17 cellular contexts compared by ENCODE assay signal in the genomic region with DNA sequence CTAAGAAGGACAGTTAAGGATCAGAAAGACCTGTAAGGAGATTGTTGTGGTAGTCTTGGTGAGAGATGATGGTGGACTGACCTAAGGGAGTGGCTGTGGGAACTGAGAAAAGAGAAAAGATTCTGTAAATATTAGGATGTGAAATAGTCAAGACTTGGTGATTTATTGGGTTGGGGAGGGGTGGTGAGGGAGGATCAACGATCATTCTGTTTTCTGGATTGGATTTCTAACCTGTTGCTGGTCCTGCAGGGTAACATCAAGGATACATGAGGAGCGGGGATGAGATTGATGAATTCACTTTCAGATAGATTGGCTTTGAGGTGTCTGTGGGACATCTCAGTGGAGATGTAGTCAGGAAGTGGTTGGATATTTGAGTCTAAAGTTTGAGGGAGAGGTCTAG. TPM values are rescaled to one million over a fixed set of nuclear protein-coding genes. Genes with fewer than 3 reads are reported as not detected.
DNase-seq lines count a peak whose midpoint lies in the region; ATAC-seq, FAIRE-seq and TF ChIP-seq lines count a peak whose summit lies in the region.
"Had no signal": no experiment of that assay in that cellular context is flagged by ENCODE, and none has a peak within 500 bp of the region (broad histone marks: within the 10 kb centered on the region; RNA-seq: fewer than 3 reads in every experiment).

No MANE protein-coding gene starts in this region.

- TF ChIP-seq CTCF in DND-41 (IDR thresholded peaks at IDR 0.05; ENCODE audit: borderline replicate concordance, extremely low read depth, low read length, poor library complexity, severe bottlenecking) (no peak), LNCaP clone FGC (IDR thresholded peaks at IDR 0.05; ENCODE audit: control insufficient read depth, extremely low read depth, insufficient read depth) (no peak), H1 (IDR thresholded peaks at IDR 0.05; ENCODE audit: control extremely low read depth in 1 of 3, insufficient read depth in 1 of 3, low read depth in 1 of 3, low read length in 3 of 3) (no peak), stomach (IDR thresholded peaks at IDR 0.05) (no peak)

- no peak overlapping the region for H2BK120ac ChIP-seq in H1 (replicated peaks; ENCODE audit: low read depth, low read length)

- H3K79me1 ChIP-seq in H1 (ENCODE audit: low read depth, low read length), result peaks cover 3% of the 10 kb centered on the region

- peak overlapping the region; percentile 66 for H3K9ac ChIP-seq in DND-41 (ENCODE audit: low read depth, low read length)
- no peak overlapping the region; a peak in 1 of 7 replicates for H3K9ac ChIP-seq in H1 (replicated peaks in 1 of 4; ENCODE audit: extremely low read depth in 1 of 4, low read depth in 3 of 4, low read length in 3 of 4)

- H4K8ac ChIP-seq in H1 (ENCODE audit: extremely low read depth, insufficient read depth, low read length), result no peak overlapping the region

- no peak for TF ChIP-seq RAD21 in H1 (IDR thresholded peaks at IDR 0.05 in 1 of 2, conservative IDR thresholded peaks at IDR 0.05 in 1 of 2; ENCODE audit: low read depth in 2 of 2, low read length in 2 of 2)

- H3K14ac ChIP-seq in H1 (ENCODE audit: insufficient read length), result no peak overlapping the region

- ATAC-seq in DND-41 (ENCODE audit: insufficient read depth, low read depth), result no peak
- ATAC-seq: upper lobe of right lung had no signal

- no peak overlapping the region for H3K18ac ChIP-seq in H1 (ENCODE audit: extremely low read depth, low read length)

- TF ChIP-seq EP300 in H1 (IDR thresholded peaks at IDR 0.05; ENCODE audit: borderline replicate concordance in 1 of 2, low read depth in 2 of 2, low read length in 2 of 2), result no peak
- TF ChIP-seq EP300 in stomach (IDR thresholded peaks at IDR 0.05), result no peak

- H3K4me2 ChIP-seq in DND-41 (ENCODE audit: insufficient read depth, low read length) (peak overlapping the region; percentile 86), H1 (ENCODE audit: insufficient read depth in 1 of 2, low read depth in 2 of 2, low read length in 2 of 2) (peak overlapping the region; percentile 46 to 63; a peak in 3 of 4 replicates)

- H3K36me3 ChIP-seq in DND-41 (ENCODE audit: insufficient read depth, low read length) (peaks cover 12% of the 10 kb centered on the region), H1 (ENCODE audit: control insufficient read depth in 2 of 4, insufficient read depth in 4 of 4, low read length in 3 of 4) (peaks cover 0 to 7% (median 0%) of the 10 kb centered on the region in 4 experiments; a peak in 1 of 8 replicates), neuron (ENCODE audit: insufficient read depth, low read length) (peaks cover 11% of the 10 kb centered on the region), stomach (peaks cover 0 to 17% (median 7%) of the 10 kb centered on the region in 4 donors)

- no peak overlapping the region for H3K23ac ChIP-seq in H1 (ENCODE audit: insufficient read length)

- CTCF ChIA-PET in H1 (lab: Charles Lee; ENCODE audit: partially characterized antibody), result interaction anchor here (1.5 kb wide), 1 partner anchor 30 kb away, joined by 3 read pairs; no protein-coding TSS in a partner anchor

- H3K23me2 ChIP-seq in H1 (ENCODE audit: low read depth, low read length), result no peaks in the 10 kb centered on the region

- no peak overlapping the region for H3K56ac ChIP-seq in H1 (replicated peaks; ENCODE audit: insufficient read length, low read depth, low read length)

- H3K4me1 ChIP-seq in DND-41 (ENCODE audit: insufficient read depth, low read length) (peaks cover 32% of the 10 kb centered on the region), H1 (replicated peaks in 1 of 4; ENCODE audit: control insufficient read depth in 3 of 4, insufficient read depth in 4 of 4, low read length in 3 of 4) (peaks cover 0 to 5% (median 0%) of the 10 kb centered on the region in 4 experiments; a peak in 1 of 7 replicates), neuron (ENCODE audit: insufficient read depth, low read length) (peaks cover 12% of the 10 kb centered on the region), stomach (peaks cover 0 to 23% (median 14%) of the 10 kb centered on the region in 4 donors)
- H3K4me1 ChIP-seq: upper lobe of right lung had no signal

- H4K5ac ChIP-seq in H1 (ENCODE audit: insufficient read length, low read depth, low read length), result no peak overlapping the region

- peak overlapping the region; percentile 32 to 81; a peak in 3 of 4 replicates for H3K4me3 ChIP-seq in DND-41 (ENCODE audit: low read depth in 1 of 2, low read length in 2 of 2)
- H3K4me3 ChIP-seq in LNCaP clone FGC (ENCODE audit: low read depth, low read length), result peak overlapping the region; percentile 96
- H3K4me3 ChIP-seq in H1 (ENCODE audit: extremely low read depth in 1 of 4, insufficient read depth in 2 of 4, low read depth in 3 of 4, low read length in 4 of 4), result peak overlapping the region in 1 of 4 experiments; percentile 95; a peak in 2 of 8 replicates
- peak overlapping the region; percentile 77 for H3K4me3 ChIP-seq in neuron (ENCODE audit: low read length)
- H3K4me3 ChIP-seq in stomach, result peak overlapping the region in 2 of 4 donors; percentile 64 to 79

- no peak overlapping the region for H2BK12ac ChIP-seq in H1 (ENCODE audit: low read depth, low read length)

- H3K27ac ChIP-seq in DND-41 (ENCODE audit: low read length) (0 out of 2 replicates have a peak overlapping the region, but pooled peaks have one; percentile 6), H1 (ENCODE audit: low read depth, low read length) (no peak overlapping the region), stomach (no peak overlapping the region)
- H3K27ac ChIP-seq: upper lobe of right lung had no signal

- no CpG with 5 or more reads among the region's 2 CpGs for WGBS in H1 (ENCODE audit: extremely low coverage in 1 of 2, insufficient coverage in 1 of 2, insufficient read length in 1 of 2, insufficient replicate concordance in 2 of 2, low coverage in 1 of 2, low lambda C conversion rate in 2 of 2, missing lambda C conversion rate in 1 of 2), 2 experiments
- 80 to 90% (median 84%) methylated on average over 2 of the region's 2 CpGs for WGBS in stomach, 5 donors

- POLR2A ChIA-PET in H1 (lab: Charles Lee; ENCODE audit: partially characterized antibody), result interaction anchor here (2.2 kb wide), 2 partner anchors 19 to 20 kb away, joined by 6 to 13 read pairs; no protein-coding TSS in a partner anchor

- H2AFZ ChIP-seq in DND-41 (ENCODE audit: low read depth, low read length) (no peak overlapping the region), H1 (ENCODE audit: low read length) (no peak overlapping the region), neuron (ENCODE audit: low read depth, low read length) (no peak overlapping the region)

- no peak overlapping the region for H3K4ac ChIP-seq in H1 (replicated peaks; ENCODE audit: insufficient read length, low read depth, low read length)

- no peaks in the 10 kb centered on the region; the same call in 1 of the 2 replicates for H4K20me1 ChIP-seq in DND-41 (ENCODE audit: insufficient read depth, low read length)
- no peaks in the 10 kb centered on the region for H4K20me1 ChIP-seq in H1 (replicated peaks in 1 of 2; ENCODE audit: control insufficient read depth in 1 of 2, insufficient read depth in 2 of 2, low read length in 2 of 2)

- H2BK5ac ChIP-seq in H1 (ENCODE audit: low read depth, low read length), result no peak overlapping the region

- H3K79me2 ChIP-seq in DND-41 (ENCODE audit: insufficient read depth, low read length) (peaks cover 38% of the 10 kb centered on the region), H1 (ENCODE audit: control insufficient read depth in 1 of 2, insufficient read depth in 2 of 2, low read length in 2 of 2) (peaks cover 0 to 16% of the 10 kb centered on the region in 2 experiments; a peak in 3 of 4 replicates)

- no peak overlapping the region for H2BK20ac ChIP-seq in H1 (ENCODE audit: low read length)

- no peak overlapping the region for H2BK15ac ChIP-seq in H1 (ENCODE audit: low read length)

- DNase-seq in DND-41 (no peak), LNCaP clone FGC (ENCODE audit: low read depth) (no peak), H1 (ENCODE audit: low read depth in 1 of 2, low spot score in 2 of 2) (no peak), SKM-1 (lab: John Stamatoyannopoulos, UW; ENCODE audit: unreplicated experiment) (no peak), stomach (no peak), kidney glomerular epithelial cell (lab: John Stamatoyannopoulos, UW) (no peak), T-helper 2 cell (no peak)
- DNase-seq: activated naive CD4-positive, alpha-beta T cell treated with anti-CD3 and anti-CD28 coated beads, Interleukin-2, amount 10 ng/mL, durations not matched to agents 7 days and 5 days; CD4-positive, CD25-positive, alpha-beta regulatory T cell; effector CD8-positive, alpha-beta T cell; NCI-H82; stimulated activated CD4-positive, alpha-beta T cell treated with anti-CD3 and anti-CD28 coated beads, Interleukin-1b, Interleukin-23, amount 100 ng/mL, for 48 hours; upper lobe of right lung had no signal

- no peak for FAIRE-seq in H1 (lab: Jason Lieb, UNC)
- FAIRE-seq: bronchial epithelial cell, islet of Langerhans had no signal

- H4K91ac ChIP-seq in H1 (replicated peaks; ENCODE audit: insufficient read length, low read length), result no peak overlapping the region

- intact Hi-C loops in stomach (cut with DNase I; ENCODE audit: low total_unique reads), result no loop called here

- H3K9me3 ChIP-seq in DND-41 (ENCODE audit: insufficient read depth, low read length, severe bottlenecking) (no peaks in the 10 kb centered on the region), H1 (ENCODE audit: insufficient read depth in 2 of 2, low read depth in 1 of 2, low read length in 1 of 2) (0 out of 4 replicates have a peak, but pooled peaks cover 0 to under 1% of the 10 kb centered on the region in 2 experiments), neuron (ENCODE audit: low read length) (no peaks in the 10 kb centered on the region), stomach (no peaks in the 10 kb centered on the region)
- H3K9me3 ChIP-seq: SJSA1, upper lobe of right lung had no signal

- H3K27me3 ChIP-seq in DND-41 (ENCODE audit: insufficient read depth, low read length, poor library complexity) (no peaks in the 10 kb centered on the region), H1 (replicated peaks in 1 of 4; ENCODE audit: control insufficient read depth in 3 of 4, extremely low read depth in 1 of 4, insufficient read depth in 3 of 4, low read length in 3 of 4) (no peaks in the 10 kb centered on the region), neuron (ENCODE audit: insufficient read depth, low read length) (no peaks in the 10 kb centered on the region), stomach (peaks cover 0 to 7% (median 0%) of the 10 kb centered on the region in 3 donors)
- H3K27me3 ChIP-seq: SJSA1, upper lobe of right lung had no signal

- H2AK5ac ChIP-seq in H1 (ENCODE audit: low read depth, low read length), result no peak overlapping the region

- TF ChIP-seq POLR2A in H1 (IDR thresholded peaks at IDR 0.05; ENCODE audit: control extremely low read depth in 1 of 2, low read depth in 2 of 2, low read length in 2 of 2) (no peak), stomach (IDR thresholded peaks at IDR 0.05) (no peak)

RNA-seq across cellular contexts. Expression of a gene that starts 1.4 kb away (rescaled TPM):
- total RNA-seq in H1 (2021; fragmentation: NEBNext Ultra II Directional; extraction: Animal tissue kit (Norgen Biotek cat#: 25700)), result 9.4 and 11.7 TPM in 2 replicates
- polyA plus RNA-seq in H1 (2011; rRNA removed), result 2.6 and 4.8 TPM in 2 replicates
- polyA plus RNA-seq in H1 (2011; cell fraction: cytosol; rRNA removed), result 19.3 TPM
- 1.8 TPM for polyA plus RNA-seq in H1 (2011; cell fraction: nucleus; rRNA removed)
- polyA plus RNA-seq in H1 (2012, experiment 1 of 2), result 20.7 to 45.6 TPM (median 28.5 TPM) in 4 replicates
- polyA plus RNA-seq in H1 (2012, experiment 2 of 2), result 5.4 TPM
- polyA plus RNA-seq in H1 (2013, experiment 1 of 2), result 27.9 TPM
- polyA plus RNA-seq in H1 (2013, experiment 2 of 2), result 28.3 TPM
- 0.95 and 1.9 TPM in 2 replicates for polyA minus RNA-seq in H1 (2011; rRNA and poly(A)+ RNA removed)
- polyA minus RNA-seq in H1 (2011; cell fraction: cytosol; rRNA and poly(A)+ RNA removed), result 3.4 TPM
- 3.9 TPM for polyA minus RNA-seq in H1 (2011; cell fraction: nucleus; rRNA and poly(A)+ RNA removed)
- total RNA-seq in stomach, result 10 to 100 TPM in 1 of 5 donors, 1 to 10 TPM in 1, under 1 TPM in 1, not detected in 2; 0.45 to 15.4 (median 7.2) TPM
- polyA plus RNA-seq in stomach, result 10 to 100 TPM; 17.4 to 37.8 (median 27.5) TPM

RNA-seq across cellular contexts. Expression of a gene that starts 51.2 kb away (rescaled TPM):
- 1.9 TPM in 2 replicates for total RNA-seq in H1 (2021; fragmentation: NEBNext Ultra II Directional; extraction: Animal tissue kit (Norgen Biotek cat#: 25700))
- polyA plus RNA-seq in H1 (2011; rRNA removed) (0.57 and 0.96 TPM in 2 replicates), stomach (1 to 10 TPM; 1.2 to 3.7 (median 2.3) TPM)
- 0.65 TPM for polyA plus RNA-seq in H1 (2011; cell fraction: cytosol; rRNA removed)
- 1.4 TPM for polyA plus RNA-seq in H1 (2011; cell fraction: nucleus; rRNA removed)
- 1.6 to 2.4 TPM (median 2.0 TPM) in 4 replicates for polyA plus RNA-seq in H1 (2012, experiment 1 of 2)
- 1.4 TPM for polyA plus RNA-seq in H1 (2012, experiment 2 of 2)
- 2.3 TPM for polyA plus RNA-seq in H1 (2013, experiment 1 of 2)
- polyA plus RNA-seq in H1 (2013, experiment 2 of 2), result 2.8 TPM
- polyA minus RNA-seq in H1 (2011; rRNA and poly(A)+ RNA removed), result 0.76 TPM in 2 replicates
- polyA minus RNA-seq in H1 (2011; cell fraction: cytosol; rRNA and poly(A)+ RNA removed), result 0.59 TPM
- polyA minus RNA-seq in H1 (2011; cell fraction: nucleus; rRNA and poly(A)+ RNA removed), result 0.70 TPM
- 1 to 10 TPM in 3 of 5 donors, under 1 TPM in 2; 0.58 to 5.4 (median 2.9) TPM for total RNA-seq in stomach
- total RNA-seq: bronchial epithelial cell had no signal

RNA-seq across cellular contexts. Expression of a gene that starts 55.9 kb away (rescaled TPM):
- 23.9 and 24.7 TPM in 2 replicates for total RNA-seq in H1 (2021; fragmentation: NEBNext Ultra II Directional; extraction: Animal tissue kit (Norgen Biotek cat#: 25700))
- polyA plus RNA-seq in H1 (2011; rRNA removed), result 2.0 and 4.0 TPM in 2 replicates
- 6.0 TPM for polyA plus RNA-seq in H1 (2011; cell fraction: cytosol; rRNA removed)
- 2.7 TPM for polyA plus RNA-seq in H1 (2011; cell fraction: nucleus; rRNA removed)
- 9.3 to 17.4 TPM (median 11.9 TPM) in 4 replicates for polyA plus RNA-seq in H1 (2012, experiment 1 of 2)
- polyA plus RNA-seq in H1 (2012, experiment 2 of 2), result 0.98 TPM
- 12.8 TPM for polyA plus RNA-seq in H1 (2013, experiment 1 of 2)
- 11.8 TPM for polyA plus RNA-seq in H1 (2013, experiment 2 of 2)
- 11.1 and 15.9 TPM in 2 replicates for polyA minus RNA-seq in H1 (2011; rRNA and poly(A)+ RNA removed)
- 8.0 TPM for polyA minus RNA-seq in H1 (2011; cell fraction: cytosol; rRNA and poly(A)+ RNA removed)
- 16.7 TPM for polyA minus RNA-seq in H1 (2011; cell fraction: nucleus; rRNA and poly(A)+ RNA removed)
- total RNA-seq in stomach, result 1 to 10 TPM in 3 of 5 donors, not detected in 2; 1.2 to 2.6 (median 1.7) TPM
- polyA plus RNA-seq in stomach, result under 1 TPM; 0.46 to 0.88 (median 0.62) TPM
- total RNA-seq: upper lobe of right lung had no signal
